Comparison of ENCODE assay signal across 8 cellular contexts in genomic region chr2:64653174-64654062, GRCh38. TPM values are rescaled to one million over a fixed set of nuclear protein-coding genes. Genes with fewer than 3 reads are reported as not detected.
DNase-seq lines count a peak whose midpoint lies in the region; ATAC-seq, FAIRE-seq and TF ChIP-seq lines count a peak whose summit lies in the region.

SERTAD2 (minus strand) TSS chr2:64653913; CDS start chr2:64636871, 17,042 bp downstream.

- POLR2A ChIA-PET in CD8-positive, alpha-beta memory T cell (lab: Charles Lee), result interaction anchor here (0.8 to 6.0 kb wide), 22 partner anchors 9 to 574 kb away, joined by 3 to 167 read pairs (median 6); partner anchors contain the start of genes ACTR2, AFTPH and RAB1A

- H3K4me1 ChIP-seq in CD8-positive, alpha-beta memory T cell (ENCODE audit: insufficient read depth, low read length), result peaks cover 54% of the 10 kb centered on the region
- no peaks in the 10 kb centered on the region for H3K4me1 ChIP-seq in NT2/D1 (ENCODE audit: insufficient read depth, insufficient read length)

- H3K27me3 ChIP-seq in CD8-positive, alpha-beta memory T cell (ENCODE audit: insufficient read depth, low read length, poor library complexity, severe bottlenecking), result no peaks in the 10 kb centered on the region
- H3K27me3 ChIP-seq in NT2/D1 (ENCODE audit: insufficient read depth, insufficient read length), result no peaks in the 10 kb centered on the region

- peak; percentile 89 for ATAC-seq in activated CD8-positive, alpha-beta memory T cell treated with anti-CD3 and anti-CD28 coated beads, Interleukin-2, amount 10 ng/mL, durations not matched to agents 7 days and 5 days

- H3K4me3 Mint-ChIP-seq in CD8-positive, alpha-beta memory T cell, result peak within 1 kb of the TSS; percentile 90 to 95 (median 92)
- peak within 1 kb of the TSS; percentile 83 for H3K4me3 Mint-ChIP-seq in activated CD8-positive, alpha-beta memory T cell treated with anti-CD3 and anti-CD28 coated beads, Interleukin-2, amount 10 ng/mL, durations not matched to agents 7 days and 5 days
- H3K4me3 Mint-ChIP-seq in endothelial cell (ENCODE audit: unreplicated experiment), result peak within 1 kb of the TSS; percentile 98

- no peaks in the 10 kb centered on the region for H3K9me3 ChIP-seq in CD8-positive, alpha-beta memory T cell (ENCODE audit: low read length)
- H3K9me3 ChIP-seq in NT2/D1 (ENCODE audit: insufficient read depth, low read length), result no peaks in the 10 kb centered on the region

- H3K27ac Mint-ChIP-seq in CD8-positive, alpha-beta memory T cell, result peak within 1 kb of the TSS; percentile 88 to 99 (median 96)
- peak within 1 kb of the TSS; percentile 91 for H3K27ac Mint-ChIP-seq in activated CD8-positive, alpha-beta memory T cell treated with anti-CD3 and anti-CD28 coated beads, Interleukin-2, amount 10 ng/mL, durations not matched to agents 7 days and 5 days
- H3K27ac Mint-ChIP-seq in endothelial cell (ENCODE audit: unreplicated experiment), result peak within 1 kb of the TSS; percentile 93

- peak; percentile 63 for FAIRE-seq in HTR-8/SVneo (lab: Jason Lieb, UNC)

- DNase-seq in CD8-positive, alpha-beta memory T cell, result peak; percentile 80 to 92 (median 87)
- peak; percentile 99 for DNase-seq in GM20000 (ENCODE audit: low spot score)
- DNase-seq in HTR-8/SVneo (ENCODE audit: insufficient read length, low spot score), result peak; percentile 87
- DNase-seq in NT2/D1 (ENCODE audit: low read depth, low spot score), result peak; percentile 57
- DNase-seq in activated CD8-positive, alpha-beta memory T cell treated with anti-CD3 and anti-CD28 coated beads, Interleukin-2, amount 10 ng/mL, durations not matched to agents 7 days and 5 days, result peak; percentile 88
- peak; percentile 82 for DNase-seq in endothelial cell (ENCODE audit: low spot score)
- DNase-seq in middle frontal gyrus (ENCODE audit: extremely low spot score, low spot score), result peak; percentile 71
- DNase-seq in stimulated activated CD8-positive, alpha-beta memory T cell treated with anti-CD3 and anti-CD28 coated beads, Interleukin-4, amount 100 ng/mL, for 1 hour (ENCODE audit: low read depth in 2 of 2, low spot score in 1 of 2), result peak; percentile 71 to 73

- H3K4me3 ChIP-seq in CD8-positive, alpha-beta memory T cell (ENCODE audit: low read length), result peak within 1 kb of the TSS; percentile 90
- H3K4me3 ChIP-seq in NT2/D1 (ENCODE audit: insufficient read length, low read depth), result peak within 1 kb of the TSS; percentile 74

- no peaks in the 10 kb centered on the region for H3K36me3 ChIP-seq in CD8-positive, alpha-beta memory T cell (ENCODE audit: insufficient read depth, low read length)
- no peaks in the 10 kb centered on the region for H3K36me3 ChIP-seq in NT2/D1 (ENCODE audit: insufficient read depth, insufficient read length, low read length)

- H3K27me3 Mint-ChIP-seq in CD8-positive, alpha-beta memory T cell, result no peaks in the 10 kb centered on the region
- no peaks in the 10 kb centered on the region for H3K27me3 Mint-ChIP-seq in activated CD8-positive, alpha-beta memory T cell treated with anti-CD3 and anti-CD28 coated beads, Interleukin-2, amount 10 ng/mL, durations not matched to agents 7 days and 5 days
- peaks cover 7% of the 10 kb centered on the region for H3K27me3 Mint-ChIP-seq in endothelial cell (ENCODE audit: unreplicated experiment)

- CTCF ChIA-PET in CD8-positive, alpha-beta memory T cell (lab: Charles Lee), result interaction anchor here (0.6 to 9.7 kb wide), 32 partner anchors 9 to 219 kb away, joined by 3 to 81 read pairs (median 7); partner anchors contain the start of gene AFTPH
- CTCF ChIA-PET in activated CD8-positive, alpha-beta memory T cell treated with anti-CD3 and anti-CD28 coated beads, Interleukin-2, amount 10 ng/mL, durations not matched to agents 7 days and 5 days (lab: Charles Lee), result interaction anchor here (0.6 to 6.0 kb wide), 29 partner anchors 9 to 411 kb away, joined by 3 to 69 read pairs (median 6); partner anchors contain the start of gene AFTPH

- TF ChIP-seq CTCF in GM20000 (IDR thresholded peaks at IDR 0.05; ENCODE audit: extremely low read depth, missing control alignments) (peak; percentile 35), endothelial cell (IDR thresholded peaks at IDR 0.05; ENCODE audit: unreplicated experiment) (no peak)

- H3K36me3 Mint-ChIP-seq in CD8-positive, alpha-beta memory T cell, result peaks cover 0 to 8% (median 0%) of the 10 kb centered on the region in 3 donors
- no peaks in the 10 kb centered on the region for H3K36me3 Mint-ChIP-seq in activated CD8-positive, alpha-beta memory T cell treated with anti-CD3 and anti-CD28 coated beads, Interleukin-2, amount 10 ng/mL, durations not matched to agents 7 days and 5 days
- no peaks in the 10 kb centered on the region for H3K36me3 Mint-ChIP-seq in endothelial cell (ENCODE audit: low read depth, unreplicated experiment)

- H3K4me1 Mint-ChIP-seq in CD8-positive, alpha-beta memory T cell, result peaks cover 52 to 72% (median 57%) of the 10 kb centered on the region in 3 donors
- peaks cover 53% of the 10 kb centered on the region for H3K4me1 Mint-ChIP-seq in activated CD8-positive, alpha-beta memory T cell treated with anti-CD3 and anti-CD28 coated beads, Interleukin-2, amount 10 ng/mL, durations not matched to agents 7 days and 5 days
- peaks cover 14% of the 10 kb centered on the region for H3K4me1 Mint-ChIP-seq in endothelial cell (ENCODE audit: unreplicated experiment)

- peak within 1 kb of the TSS; percentile 76 for H3K27ac ChIP-seq in CD8-positive, alpha-beta memory T cell (ENCODE audit: low read depth, low read length)

- H3K9me3 Mint-ChIP-seq in CD8-positive, alpha-beta memory T cell, result no peaks in the 10 kb centered on the region
- no peaks in the 10 kb centered on the region for H3K9me3 Mint-ChIP-seq in activated CD8-positive, alpha-beta memory T cell treated with anti-CD3 and anti-CD28 coated beads, Interleukin-2, amount 10 ng/mL, durations not matched to agents 7 days and 5 days (ENCODE audit: low read depth)
- H3K9me3 Mint-ChIP-seq in endothelial cell (ENCODE audit: unreplicated experiment), result no peaks in the 10 kb centered on the region

- H3K9ac ChIP-seq in NT2/D1 (ENCODE audit: insufficient read length, low read depth), result peak within 1 kb of the TSS; percentile 83

RNA-seq across cellular contexts. Expression of gene SERTAD2, which starts in this region (rescaled TPM):
- 10 to 100 TPM; 20.6 to 21.4 TPM for total RNA-seq in CD8-positive, alpha-beta memory T cell
- 6.3 TPM for polyA plus RNA-seq in CD8-positive, alpha-beta memory T cell
- 10 to 100 TPM; 24.3 to 53.7 TPM for total RNA-seq in activated CD8-positive, alpha-beta memory T cell treated with anti-CD3 and anti-CD28 coated beads, Interleukin-2, amount 10 ng/mL, durations not matched to agents 7 days and 5 days
- 9.8 TPM for total RNA-seq in endothelial cell (ENCODE audit: unreplicated experiment)

Comparison
In these comparisons a context has a peak if more than half of its experiments do, and no peak if none do; other contexts are left out.
1. Peak in every context shown above with its lines: DNase-seq, ATAC-seq, H3K4me3 ChIP-seq and H3K27ac ChIP-seq.